16 cellular contexts compared by ENCODE assay signal in genomic region chr14:32940711-32941667, GRCh38. TPM values are rescaled to one million over a fixed set of nuclear protein-coding genes. Genes with fewer than 3 reads are reported as not detected.
DNase-seq lines count a peak whose midpoint lies in the region; TF ChIP-seq lines count a peak whose summit lies in the region.
"Had no signal": no experiment of that assay in that cellular context is flagged by ENCODE, and none has a peak within 500 bp of the region (broad histone marks: within the 10 kb centered on the region; RNA-seq: fewer than 3 reads in every experiment).

No MANE protein-coding gene starts in this region.

- H3K27me3 ChIP-seq in H9 (ENCODE audit: insufficient read depth, low read length), result peaks cover 17% of the 10 kb centered on the region
- H3K27me3 ChIP-seq in iPS-20b (ENCODE audit: insufficient read depth, low read length), result peaks cover 50% of the 10 kb centered on the region
- H3K27me3 ChIP-seq in smooth muscle cell (ENCODE audit: low read depth), result peaks cover 43% of the 10 kb centered on the region

- H3K23me2 ChIP-seq in H9 (ENCODE audit: insufficient read length, low read depth, low read length, poor library complexity, severe bottlenecking), result peaks cover 14% of the 10 kb centered on the region

- no peak overlapping the region for H2AFZ ChIP-seq in H9 (ENCODE audit: low read length)
- H2AFZ ChIP-seq in smooth muscle cell (ENCODE audit: low read depth), result peak overlapping the region; percentile 73

- H4K91ac ChIP-seq in H9 (ENCODE audit: insufficient read length, low read depth, low read length), result no peak overlapping the region

- H3K36me3 ChIP-seq in iPS-20b (ENCODE audit: insufficient read depth, low read depth, low read length) (no peaks in the 10 kb centered on the region), smooth muscle cell (ENCODE audit: low read depth) (no peaks in the 10 kb centered on the region)
- H3K36me3 ChIP-seq: esophagus squamous epithelium had no signal

- peak overlapping the region; percentile 72 for H3K4me3 ChIP-seq in iPS-20b (ENCODE audit: low read length)
- H3K4me3 ChIP-seq in smooth muscle cell, result peak overlapping the region; percentile 82

- no peak for TF ChIP-seq CTCF in H9 (conservative IDR thresholded peaks at IDR 0.05)
- no peak for TF ChIP-seq CTCF in smooth muscle cell (IDR thresholded peaks at IDR 0.05; ENCODE audit: borderline replicate concordance, insufficient read depth, poor library complexity, severe bottlenecking)
- no peak for TF ChIP-seq CTCF in CD14-positive monocyte (IDR thresholded peaks at IDR 0.05)

- peaks cover 48% of the 10 kb centered on the region for H3K27me3 Mint-ChIP-seq in H9 (ENCODE audit: low read depth)
- H3K27me3 Mint-ChIP-seq in CD14-positive monocyte (ENCODE audit: low read depth in 3 of 3), result peaks cover 48 to 71% (median 54%) of the 10 kb centered on the region in 3 donors

- H3K27ac ChIP-seq in H9 (ENCODE audit: insufficient read length, low read depth, low read length) (no peak overlapping the region), angular gyrus (ENCODE audit: low read depth, low read length) (peak overlapping the region; percentile 74), iPS-20b (ENCODE audit: low read length) (no peak overlapping the region), smooth muscle cell (ENCODE audit: low read depth) (no peak overlapping the region)

- no peak overlapping the region for H3K14ac ChIP-seq in H9 (ENCODE audit: insufficient read depth, low read length)

- WGBS in H9 (ENCODE audit: extremely low coverage, insufficient read length, low lambda C conversion rate), result no CpG with 5 or more reads among the region's 7 CpGs
- 80% methylated on average over 7 of the region's 7 CpGs for WGBS in smooth muscle cell (ENCODE audit: low lambda C conversion rate)

- no peak overlapping the region for H2BK15ac ChIP-seq in H9 (ENCODE audit: low read depth, low read length)

- H3F3A ChIP-seq in smooth muscle cell (ENCODE audit: low read depth), result peaks cover 6% of the 10 kb centered on the region

- H3K4me1 ChIP-seq in H9 (ENCODE audit: insufficient read depth, low read length), result no peaks in the 10 kb centered on the region; the same call in 1 of the 2 replicates
- H3K4me1 ChIP-seq in iPS-20b (ENCODE audit: insufficient read depth, low read length), result peaks cover 25% of the 10 kb centered on the region
- H3K4me1 ChIP-seq in smooth muscle cell (ENCODE audit: low read depth), result peaks cover 7% of the 10 kb centered on the region

- no peak for DNase-seq in H9
- no peak for DNase-seq in smooth muscle cell (lab: John Stamatoyannopoulos, UW; ENCODE audit: unreplicated experiment)
- DNase-seq in hypothalamus (lab: John Stamatoyannopoulos, UW), result no peak
- DNase-seq in CD14-positive monocyte (ENCODE audit: low spot score), result no peak
- DNase-seq in COLO668 (lab: John Stamatoyannopoulos, UW; ENCODE audit: unreplicated experiment), result no peak
- no peak for DNase-seq in cerebellar cortex (ENCODE audit: low spot score)
- DNase-seq: activated CD4-positive, CD25-positive, alpha-beta regulatory T cell; activated naive CD4-positive, alpha-beta T cell treated with anti-CD3 and anti-CD28 coated beads, Interleukin-2, amount 50 U/mL, for 16 hours; CD4-positive, alpha-beta memory T cell; EL; esophagus squamous epithelium; NCI-H2171; stimulated activated CD4-positive, alpha-beta T cell treated with anti-CD3 and anti-CD28 coated beads, Interleukin-1b, Interleukin-23, amount 100 ng/mL, for 48 hours had no signal

- no peak overlapping the region for H3K23ac ChIP-seq in H9 (ENCODE audit: insufficient read length, low read depth, low read length)

- H2AK5ac ChIP-seq in H9 (ENCODE audit: insufficient read length, low read length), result no peak overlapping the region

- H2BK120ac ChIP-seq in H9 (ENCODE audit: low read depth, low read length, poor library complexity, severe bottlenecking), result no peak overlapping the region

- H3K79me2 ChIP-seq in H9 (ENCODE audit: insufficient read depth, low read length) (no peaks in the 10 kb centered on the region), smooth muscle cell (ENCODE audit: low read depth) (no peaks in the 10 kb centered on the region)

- H3K36me3 Mint-ChIP-seq in H9 (ENCODE audit: insufficient read depth in 1 of 3, low read depth in 3 of 3), result no peaks in the 10 kb centered on the region; a peak in 1 of 7 replicates
- peaks cover 3 to 6% of the 10 kb centered on the region in 2 donors for H3K36me3 Mint-ChIP-seq in CD14-positive monocyte
- H3K36me3 Mint-ChIP-seq: mesothelial cell of epicardium had no signal

- H3K4me3 Mint-ChIP-seq in H9, result 0 out of 5 replicates have a peak overlapping the region, but pooled peaks of 1 of the 2 experiments have one; percentile 92
- peak overlapping the region in 1 of 2 donors; percentile 44 for H3K4me3 Mint-ChIP-seq in CD14-positive monocyte

- H4K5ac ChIP-seq in H9 (ENCODE audit: insufficient read length, low read depth, low read length), result no peak overlapping the region

- H3K4ac ChIP-seq in H9 (ENCODE audit: low read depth, low read length), result no peak overlapping the region

- H3K79me1 ChIP-seq in H9 (ENCODE audit: insufficient read depth, low read depth, low read length, poor library complexity, severe bottlenecking), result no peaks in the 10 kb centered on the region

- no peak overlapping the region for H2BK5ac ChIP-seq in H9 (ENCODE audit: insufficient read length, low read length)

- peaks cover 22 to 24% of the 10 kb centered on the region in 2 experiments for H3K4me1 Mint-ChIP-seq in H9
- H3K4me1 Mint-ChIP-seq in CD14-positive monocyte, result peaks cover 15% of the 10 kb centered on the region

- no peaks in the 10 kb centered on the region for H3K9me3 ChIP-seq in H9 (ENCODE audit: control insufficient read depth, low read depth, low read length)
- no peaks in the 10 kb centered on the region for H3K9me3 ChIP-seq in iPS-20b (ENCODE audit: insufficient read depth, low read depth, low read length)
- H3K9me3 ChIP-seq in smooth muscle cell (replicated peaks; ENCODE audit: low read depth), result no peaks in the 10 kb centered on the region
- H3K9me3 ChIP-seq: esophagus squamous epithelium had no signal

- H3K4me2 ChIP-seq in H9 (ENCODE audit: insufficient read depth, insufficient read length, low read length) (peak overlapping the region; percentile 90), smooth muscle cell (peak overlapping the region; percentile 89)

- no peak overlapping the region for H3K18ac ChIP-seq in H9 (ENCODE audit: insufficient read length, low read depth, low read length)

- no peak overlapping the region for H3K27ac Mint-ChIP-seq in H9
- H3K27ac Mint-ChIP-seq in CD14-positive monocyte, result no peak overlapping the region

- no peaks in the 10 kb centered on the region for H3K9me3 Mint-ChIP-seq in H9
- H3K9me3 Mint-ChIP-seq in CD14-positive monocyte, result peaks cover 0 to 14% (median 10%) of the 10 kb centered on the region in 7 donors
- H3K9me3 Mint-ChIP-seq: mesothelial cell of epicardium had no signal

- no peak overlapping the region for H3K56ac ChIP-seq in H9 (ENCODE audit: insufficient read length, low read depth, low read length)

- H4K20me1 ChIP-seq in H9 (ENCODE audit: control insufficient read depth, insufficient read depth, insufficient read length) (no peaks in the 10 kb centered on the region), smooth muscle cell (ENCODE audit: low read depth) (peaks cover 6% of the 10 kb centered on the region)

- H3T11ph ChIP-seq in H9 (ENCODE audit: low read length), result no peak overlapping the region

- H2BK20ac ChIP-seq in H9 (ENCODE audit: low read depth, low read length, poor library complexity, severe bottlenecking), result no peak overlapping the region

- no peak overlapping the region for H3K9ac ChIP-seq in H9 (ENCODE audit: extremely low read depth, insufficient read length, low read length)
- no peak overlapping the region for H3K9ac ChIP-seq in iPS-20b (ENCODE audit: low read depth, low read length)
- no peak overlapping the region for H3K9ac ChIP-seq in smooth muscle cell (ENCODE audit: low read depth)

- no peak overlapping the region for H2BK12ac ChIP-seq in H9 (ENCODE audit: insufficient read length, low read depth, low read length)

- H4K8ac ChIP-seq in H9 (replicated peaks; ENCODE audit: insufficient read length, low read depth, low read length), result no peak overlapping the region

- intact Hi-C loops in CD14-positive monocyte (cut with micrococcal nuclease), result no loop called here

RNA-seq across cellular contexts. Expression of gene NPAS3, which starts 2.3 kb away (rescaled TPM):
- total RNA-seq in H9 (2021) (0.17 and 0.22 TPM in 2 replicates), smooth muscle cell (1.2 and 2.0 TPM in 2 replicates)
- polyA plus RNA-seq in smooth muscle cell (0.19 and 0.79 TPM in 2 replicates), CD14-positive monocyte (not detected)
- total RNA-seq: CD4-positive, alpha-beta memory T cell had no signal
- polyA plus RNA-seq: CD4-positive, alpha-beta memory T cell had no signal
